ENCODE assay signal across 1 cellular context in genomic region chr3:134485075-134485536, GRCh38.
TF ChIP-seq lines count a peak whose summit lies in the region.

No MANE protein-coding gene starts in this region.

TF ChIP-seq in K562, 482 proteins besides CTCF, POLR2A, EP300 and RAD21:
- TF ChIP-seq ZNF583 (CRISPR knock-in tag; IDR thresholded peaks at IDR 0.05), result no peak
- no peak for TF ChIP-seq RFX7 (CRISPR knock-in tag; IDR thresholded peaks at IDR 0.05)
- no peak for TF ChIP-seq CEBPB (tag; IDR thresholded peaks at IDR 0.05)
- TF ChIP-seq KLF1 (tag; IDR thresholded peaks at IDR 0.05), result no peak
- TF ChIP-seq ZNF41 (CRISPR knock-in tag; conservative IDR thresholded peaks at IDR 0.05), result no peak
- TF ChIP-seq SUPT5H (IDR thresholded peaks at IDR 0.05), result no peak
- TF ChIP-seq FOXP4 (CRISPR knock-in tag; IDR thresholded peaks at IDR 0.05; ENCODE audit: borderline replicate concordance), result no peak
- peak; percentile 68 for TF ChIP-seq TFE3 (CRISPR knock-in tag; IDR thresholded peaks at IDR 0.05)
- TF ChIP-seq SMAD2 (IDR thresholded peaks at IDR 0.05; ENCODE audit: low read depth, low read length), result no peak
- TF ChIP-seq MYBL2 (IDR thresholded peaks at IDR 0.05; ENCODE audit: low read depth), result no peak
- no peak for TF ChIP-seq MYBL2 (CRISPR knock-in tag; IDR thresholded peaks at IDR 0.05; ENCODE audit: borderline replicate concordance)
- peak in 1 of 2 experiments; percentile 9; a peak in 1 of 4 replicates for TF ChIP-seq FOXK2 (conservative IDR thresholded peaks at IDR 0.05 in 1 of 2, IDR thresholded peaks at IDR 0.05 in 1 of 2; ENCODE audit: low read depth in 2 of 2)
- no peak for TF ChIP-seq XRCC5 (IDR thresholded peaks at IDR 0.05; ENCODE audit: low read depth, low read length)
- TF ChIP-seq BHLHE40 (IDR thresholded peaks at IDR 0.05; ENCODE audit: low read length), result peak; percentile 70
- TF ChIP-seq ARID3A (IDR thresholded peaks at IDR 0.05; ENCODE audit: borderline replicate concordance, low read depth, low read length), result no peak
